8 cellular contexts compared by ENCODE assay signal in genomic region chr19:4473011-4473410, GRCh38. TPM values are rescaled to one million over a fixed set of nuclear protein-coding genes. Genes with fewer than 3 reads are reported as not detected.
DNase-seq lines count a peak whose midpoint lies in the region; ATAC-seq, FAIRE-seq and TF ChIP-seq lines count a peak whose summit lies in the region.

No MANE protein-coding gene starts in this region.

- no peak for TF ChIP-seq POLR2A in K562 (conservative IDR thresholded peaks at IDR 0.05)

- H2AFZ ChIP-seq in K562 (ENCODE audit: low read depth, low read length) (no peak overlapping the region), mesenchymal stem cell (ENCODE audit: low read depth, low read length) (no peak overlapping the region)

- WGBS in K562 (ENCODE audit: insufficient coverage, low coverage, missing lambda C conversion rate), result 38% methylated on average over 5 of the region's 20 CpGs
- 30% methylated on average over 20 of the region's 20 CpGs for WGBS in mesenchymal stem cell

- H3K79me2 ChIP-seq in K562 (ENCODE audit: control insufficient read depth, insufficient read depth, low read length), result peaks cover 24% of the 10 kb centered on the region

- ATAC-seq in K562, result no peak
- ATAC-seq in HG02852 (IDR thresholded peaks at IDR 0.05; ENCODE audit: unreplicated experiment), result no peak

- no peak overlapping the region for H4K91ac ChIP-seq in mesenchymal stem cell (ENCODE audit: low read length)

- no peak for FAIRE-seq in K562 (lab: Jason Lieb, UNC)

- POLR2A ChIA-PET in K562 (lab: Yijun Ruan, JAX), result interaction anchor here (0.7 kb wide), 1 partner anchor 25 kb away, joined by 4 read pairs; no protein-coding TSS in a partner anchor

- H2AK5ac ChIP-seq in mesenchymal stem cell (ENCODE audit: low read length, severe bottlenecking), result peak overlapping the region; percentile 83

- TF ChIP-seq CTCF in K562 (IDR thresholded peaks at IDR 0.05 in 2 of 3, conservative IDR thresholded peaks at IDR 0.05 in 1 of 3; ENCODE audit: insufficient read depth in 2 of 3, low read depth in 1 of 3, low read length in 3 of 3) (no peak), type B pancreatic cell (conservative IDR thresholded peaks at IDR 0.05) (no peak)

- peak overlapping the region; percentile 7 to 80 for H3K23ac ChIP-seq in mesenchymal stem cell (ENCODE audit: low read length in 2 of 2)

- H3K36me3 ChIP-seq in K562 (ENCODE audit: control insufficient read depth, insufficient read depth, low read length) (peaks cover 23% of the 10 kb centered on the region; the same call in 2 of the 3 replicates), mesenchymal stem cell (ENCODE audit: control insufficient read depth in 1 of 2, insufficient read depth in 2 of 2, low read depth in 1 of 2, low read length in 2 of 2) (peaks cover 23 to 25% of the 10 kb centered on the region in 2 experiments)

- H3K9me3 ChIP-seq in K562 (replicated peaks; ENCODE audit: control insufficient read depth, insufficient read depth, low read depth, low read length) (no peaks in the 10 kb centered on the region), mesenchymal stem cell (ENCODE audit: control insufficient read depth, low read length) (no peaks in the 10 kb centered on the region)

- TF ChIP-seq EP300 in K562 (IDR thresholded peaks at IDR 0.05; ENCODE audit: low read length), result no peak

- H3K4me3 Mint-ChIP-seq in activated naive CD4-positive, alpha-beta T cell treated with anti-CD3 and anti-CD28 coated beads, Interleukin-2, amount 50 U/mL, for 24 hours, result peak overlapping the region; percentile 80
- H3K4me3 Mint-ChIP-seq in type B pancreatic cell, result peak overlapping the region; percentile 92

- peak overlapping the region in 1 of 2 experiments; percentile 76 for H2BK12ac ChIP-seq in mesenchymal stem cell (ENCODE audit: low read length in 2 of 2)

- H3K9ac ChIP-seq in K562 (ENCODE audit: insufficient read depth in 1 of 2, low read depth in 2 of 2, low read length in 2 of 2) (peak overlapping the region; percentile 74 to 97), mesenchymal stem cell (ENCODE audit: low read length) (peak overlapping the region; percentile 89)

- H2BK5ac ChIP-seq in mesenchymal stem cell (ENCODE audit: low read depth, low read length, poor library complexity, severe bottlenecking), result no peak overlapping the region

- H3K4me2 ChIP-seq in K562 (ENCODE audit: insufficient read depth, low read length) (peak overlapping the region; percentile 70), mesenchymal stem cell (ENCODE audit: low read length, poor library complexity, severe bottlenecking) (peak overlapping the region; percentile 99)

- H3K4ac ChIP-seq in mesenchymal stem cell (ENCODE audit: low read depth in 1 of 2, low read length in 2 of 2), result peak overlapping the region; percentile 64 to 74

- H3K4me1 ChIP-seq in K562 (replicated peaks in 1 of 2; ENCODE audit: control insufficient read depth in 2 of 2, insufficient read depth in 2 of 2, low read length in 2 of 2) (peaks cover 3 to 32% of the 10 kb centered on the region in 2 experiments; a peak in 4 of 5 replicates), mesenchymal stem cell (ENCODE audit: control insufficient read depth, insufficient read depth, low read depth, low read length) (peaks cover 24% of the 10 kb centered on the region)

- peak overlapping the region; percentile 94 for H3K4me3 ChIP-seq in K562
- H3K4me3 ChIP-seq in mesenchymal stem cell (ENCODE audit: insufficient read depth in 1 of 2, low read depth in 1 of 2, low read length in 2 of 2), result peak overlapping the region; percentile 86 to 91

- no peaks in the 10 kb centered on the region for H3K9me1 ChIP-seq in K562 (ENCODE audit: control insufficient read depth, insufficient read depth, low read length)

- H2BK15ac ChIP-seq in mesenchymal stem cell (ENCODE audit: low read depth, poor library complexity, severe bottlenecking), result no peak overlapping the region

- no peak overlapping the region for H3K27ac Mint-ChIP-seq in activated naive CD4-positive, alpha-beta T cell treated with anti-CD3 and anti-CD28 coated beads, Interleukin-2, amount 50 U/mL, for 24 hours
- H3K27ac Mint-ChIP-seq in type B pancreatic cell, result no peak overlapping the region

- no peak overlapping the region for H2BK120ac ChIP-seq in mesenchymal stem cell (ENCODE audit: low read depth, low read length)

- H3K36me3 Mint-ChIP-seq in activated naive CD4-positive, alpha-beta T cell treated with anti-CD3 and anti-CD28 coated beads, Interleukin-2, amount 50 U/mL, for 24 hours, result peaks cover 1% of the 10 kb centered on the region
- peaks cover 5% of the 10 kb centered on the region for H3K36me3 Mint-ChIP-seq in type B pancreatic cell

- no peak for DNase-seq in activated naive CD4-positive, alpha-beta T cell treated with Interleukin-2 at 50 U/mL for 16 hours
- DNase-seq in K562 (ENCODE audit: extremely low read depth in 1 of 4, low spot score in 3 of 4) (no peak), mesenchymal stem cell (no peak), type B pancreatic cell (ENCODE audit: extremely low spot score, unreplicated experiment) (no peak), NCI-H1694 (lab: John Stamatoyannopoulos, UW) (no peak), caudate nucleus (lab: John Stamatoyannopoulos, UW) (no peak)

- in situ Hi-C loops in K562 (cut with MboI), result no loop called here

- no peaks in the 10 kb centered on the region for H3K27me3 Mint-ChIP-seq in activated naive CD4-positive, alpha-beta T cell treated with anti-CD3 and anti-CD28 coated beads, Interleukin-2, amount 50 U/mL, for 24 hours
- H3K27me3 Mint-ChIP-seq in type B pancreatic cell, result no peaks in the 10 kb centered on the region

- intact Hi-C loops in K562 (cut with micrococcal nuclease), result no loop called here

- H4K20me1 ChIP-seq in K562 (replicated peaks; ENCODE audit: control insufficient read depth, insufficient read depth, low read length), result peaks cover 4% of the 10 kb centered on the region; the same call in 1 of the 2 replicates

- BruUV-seq in K562 (replicated peaks; lab: Mats Ljungman, UMichigan), result no TSS peak

- no peak for TF ChIP-seq RAD21 in K562 (CRISPR knock-in tag; conservative IDR thresholded peaks at IDR 0.05 in 1 of 2, IDR thresholded peaks at IDR 0.05 in 1 of 2)

- peaks cover 11% of the 10 kb centered on the region for H3K79me1 ChIP-seq in mesenchymal stem cell (replicated peaks; ENCODE audit: low read length, poor library complexity, severe bottlenecking)

- peak overlapping the region in 1 of 2 experiments; percentile 89 for H3K14ac ChIP-seq in mesenchymal stem cell (ENCODE audit: low read length in 2 of 2)

- H3K27ac ChIP-seq in K562 (ENCODE audit: extremely low read depth, low read depth, low read length) (peak overlapping the region; percentile 74), mesenchymal stem cell (ENCODE audit: low read length, poor library complexity, severe bottlenecking) (no peak overlapping the region), caudate nucleus (ENCODE audit: low read depth, low read length) (no peak overlapping the region)

- CTCF ChIA-PET in K562 (lab: Yijun Ruan, JAX; ENCODE audit: low intra/inter-chr PET ratio), result no interaction called here

- no peaks in the 10 kb centered on the region for H3K9me3 Mint-ChIP-seq in activated naive CD4-positive, alpha-beta T cell treated with anti-CD3 and anti-CD28 coated beads, Interleukin-2, amount 50 U/mL, for 24 hours
- H3K9me3 Mint-ChIP-seq in type B pancreatic cell, result no peaks in the 10 kb centered on the region

- H4K8ac ChIP-seq in mesenchymal stem cell (ENCODE audit: low read length), result no peak overlapping the region

- H3K27me3 ChIP-seq in K562 (ENCODE audit: control insufficient read depth in 2 of 2, insufficient read depth in 2 of 2, low read length in 2 of 2) (no peaks in the 10 kb centered on the region), mesenchymal stem cell (ENCODE audit: control insufficient read depth in 1 of 2, insufficient read depth in 1 of 2, low read length in 2 of 2) (no peaks in the 10 kb centered on the region)

- peaks cover 23% of the 10 kb centered on the region for H3K4me1 Mint-ChIP-seq in activated naive CD4-positive, alpha-beta T cell treated with anti-CD3 and anti-CD28 coated beads, Interleukin-2, amount 50 U/mL, for 24 hours
- peaks cover 8% of the 10 kb centered on the region for H3K4me1 Mint-ChIP-seq in type B pancreatic cell (ENCODE audit: unreplicated experiment)

- H3K18ac ChIP-seq in mesenchymal stem cell (ENCODE audit: low read depth in 1 of 2, low read length in 2 of 2), result peak overlapping the region; percentile 14 to 33

RNA-seq across cellular contexts. Expression of gene HDGFL2, which starts 0.9 kb away (rescaled TPM):
- 18.0 and 40.2 TPM in 2 replicates for total RNA-seq in K562 (2011; cell fraction: chromatin; rRNA removed; ENCODE audit: low replicate concordance)
- 25.8 and 27.2 TPM in 2 replicates for total RNA-seq in K562 (2011; cell fraction: nucleolus; rRNA removed)
- total RNA-seq in K562 (2011; cell fraction: nucleoplasm; rRNA removed), result 18.5 and 20.0 TPM in 2 replicates
- total RNA-seq in K562 (2014; rRNA removed) (48.7 and 61.7 TPM in 2 replicates), K562 (2014; rRNA removed; fragmentation: Illumina TruSeq; extraction: Trizol) (10.7 and 12.3 TPM in 2 replicates), K562 (2015; rRNA removed; fragmentation: Illumina TruSeq; extraction: Trizol) (27.9 and 29.4 TPM in 2 replicates), K562 (2021) (39.7 and 45.9 TPM in 2 replicates), type B pancreatic cell (ENCODE audit: low replicate concordance) (45.0 and 77.9 TPM in 2 replicates)
- polyA plus RNA-seq in K562 (2011; rRNA removed) (14.3 and 21.1 TPM in 2 replicates), K562 (2014; fragmentation: Illumina TruSeq; extraction: Trizol) (16.0 and 27.4 TPM in 2 replicates), K562 (2014; fragmentation: Nextera tagmentation; extraction: Ambion mirVana) (under 1 TPM; 0.13 to 0.21 TPM), K562 (2014; rRNA removed) (39.7 and 50.8 TPM in 2 replicates)
- 10.7 and 15.1 TPM in 2 replicates for polyA plus RNA-seq in K562 (2011; cell fraction: cytosol; rRNA removed)
- 32.8 and 44.3 TPM in 2 replicates for polyA plus RNA-seq in K562 (2011; cell fraction: nucleus; rRNA removed)
- 29.5 and 31.2 TPM in 2 replicates for polyA plus RNA-seq in K562 (2012)
- 9.0 and 10.3 TPM in 2 replicates for polyA minus RNA-seq in K562 (2011; rRNA and poly(A)+ RNA removed)
- polyA minus RNA-seq in K562 (2011; cell fraction: cytosol; rRNA and poly(A)+ RNA removed), result 14.8 and 23.0 TPM in 2 replicates
- 6.3 and 9.2 TPM in 2 replicates for polyA minus RNA-seq in K562 (2011; cell fraction: nucleus; rRNA and poly(A)+ RNA removed)
- polyA plus RNA-seq in mesenchymal stem cell (2013, experiment 1 of 2), result 45.0 TPM
- 43.4 TPM for polyA plus RNA-seq in mesenchymal stem cell (2013, experiment 2 of 2)

RNA-seq across cellular contexts. Expression of gene UBXN6, which starts 15.4 kb away (rescaled TPM):
- 23.2 and 58.0 TPM in 2 replicates for total RNA-seq in K562 (2011; cell fraction: chromatin; rRNA removed; ENCODE audit: low replicate concordance)
- total RNA-seq in K562 (2011; cell fraction: nucleolus; rRNA removed), result 57.5 and 64.5 TPM in 2 replicates
- total RNA-seq in K562 (2011; cell fraction: nucleoplasm; rRNA removed), result 32.2 and 37.0 TPM in 2 replicates
- total RNA-seq in K562 (2014; rRNA removed) (49.7 and 63.6 TPM in 2 replicates), K562 (2014; rRNA removed; fragmentation: Illumina TruSeq; extraction: Trizol) (8.6 and 11.0 TPM in 2 replicates), K562 (2015; rRNA removed; fragmentation: Illumina TruSeq; extraction: Trizol) (29.5 and 33.1 TPM in 2 replicates), K562 (2021) (80.8 and 90.2 TPM in 2 replicates), type B pancreatic cell (ENCODE audit: low replicate concordance) (60.8 and 81.5 TPM in 2 replicates)
- polyA plus RNA-seq in K562 (2011; rRNA removed) (38.2 and 51.7 TPM in 2 replicates), K562 (2014; fragmentation: Illumina TruSeq; extraction: Trizol) (17.5 and 45.2 TPM in 2 replicates), K562 (2014; fragmentation: Nextera tagmentation; extraction: Ambion mirVana) (1 to 10 TPM in 1 of 2 experiments, under 1 TPM in 1; 0.48 to 1.8 TPM), K562 (2014; rRNA removed) (59.4 and 59.7 TPM in 2 replicates)
- polyA plus RNA-seq in K562 (2011; cell fraction: cytosol; rRNA removed), result 58.6 and 121 TPM in 2 replicates
- 54.4 and 74.2 TPM in 2 replicates for polyA plus RNA-seq in K562 (2011; cell fraction: nucleus; rRNA removed)
- polyA plus RNA-seq in K562 (2012), result 56.8 and 86.6 TPM in 2 replicates
- 17.1 and 20.7 TPM in 2 replicates for polyA minus RNA-seq in K562 (2011; rRNA and poly(A)+ RNA removed)
- polyA minus RNA-seq in K562 (2011; cell fraction: cytosol; rRNA and poly(A)+ RNA removed), result 32.3 and 41.4 TPM in 2 replicates
- polyA minus RNA-seq in K562 (2011; cell fraction: nucleus; rRNA and poly(A)+ RNA removed), result 14.9 and 15.9 TPM in 2 replicates
- polyA plus RNA-seq in mesenchymal stem cell (2013, experiment 1 of 2), result 89.7 TPM
- polyA plus RNA-seq in mesenchymal stem cell (2013, experiment 2 of 2), result 95.2 TPM

RNA-seq across cellular contexts. Expression of gene PLIN4, which starts 45.3 kb away (rescaled TPM):
- 1.0 and 3.0 TPM in 2 replicates for total RNA-seq in K562 (2011; cell fraction: chromatin; rRNA removed; ENCODE audit: low replicate concordance)
- 0.92 and 1.2 TPM in 2 replicates for total RNA-seq in K562 (2011; cell fraction: nucleolus; rRNA removed)
- total RNA-seq in K562 (2011; cell fraction: nucleoplasm; rRNA removed), result 0.53 and 0.81 TPM in 2 replicates
- total RNA-seq in K562 (2014; rRNA removed), result 0.08 and 0.14 TPM in 2 replicates
- 0.04 TPM in 1 of 2 replicates, not detected in the other for total RNA-seq in K562 (2014; rRNA removed; fragmentation: Illumina TruSeq; extraction: Trizol)
- total RNA-seq in K562 (2015; rRNA removed; fragmentation: Illumina TruSeq; extraction: Trizol), result 0.04 TPM in 1 of 2 replicates, not detected in the other
- total RNA-seq in K562 (2021), result 0.09 TPM in 2 replicates
- polyA plus RNA-seq in K562 (2011; rRNA removed), result 0.06 and 0.12 TPM in 2 replicates
- polyA plus RNA-seq in K562 (2011; cell fraction: cytosol; rRNA removed), result 0.06 and 0.15 TPM in 2 replicates
- polyA plus RNA-seq in K562 (2011; cell fraction: nucleus; rRNA removed), result 0.41 and 0.92 TPM in 2 replicates
- polyA plus RNA-seq in K562 (2012), result 0.10 and 0.17 TPM in 2 replicates
- 0.04 and 0.08 TPM in 2 replicates for polyA plus RNA-seq in K562 (2014; fragmentation: Illumina TruSeq; extraction: Trizol)
- not detected for polyA plus RNA-seq in K562 (2014; fragmentation: Nextera tagmentation; extraction: Ambion mirVana)
- 0.07 and 0.16 TPM in 2 replicates for polyA plus RNA-seq in K562 (2014; rRNA removed)
- 0.07 TPM in 1 of 2 replicates, not detected in the other for polyA minus RNA-seq in K562 (2011; rRNA and poly(A)+ RNA removed)
- polyA minus RNA-seq in K562 (2011; cell fraction: cytosol; rRNA and poly(A)+ RNA removed), result not detected in 2 replicates
- 0.11 and 0.13 TPM in 2 replicates for polyA minus RNA-seq in K562 (2011; cell fraction: nucleus; rRNA and poly(A)+ RNA removed)
- polyA plus RNA-seq in mesenchymal stem cell (2013, experiment 1 of 2), result 0.01 TPM
- polyA plus RNA-seq in mesenchymal stem cell (2013, experiment 2 of 2), result 0.01 TPM
- total RNA-seq in type B pancreatic cell (ENCODE audit: low replicate concordance), result 0.48 TPM in 2 replicates
